In genomic region chr19:1881393-1882088, GRCh38 we compare ENCODE assay signal across 8 cellular contexts. TPM values are rescaled to one million over a fixed set of nuclear protein-coding genes. Genes with fewer than 3 reads are reported as not detected.
DNase-seq lines count a peak whose midpoint lies in the region; ATAC-seq and TF ChIP-seq lines count a peak whose summit lies in the region.
"Not testable (repeated sequence)": the region's sequence is repeated elsewhere in the genome, so short reads cannot be mapped to it uniquely, and the experiment has no call there.

No MANE protein-coding gene starts in this region.

- not testable (repeated sequence) for TF ChIP-seq CTCF in coronary artery (IDR thresholded peaks at IDR 0.05); upper lobe of left lung (IDR thresholded peaks at IDR 0.05)

- not testable (repeated sequence) for ATAC-seq in activated CD4-positive, alpha-beta T cell treated with anti-CD3 and anti-CD28 coated beads for 36 hours; upper lobe of left lung (ENCODE audit: low FRiP score in 2 of 2)

- TF ChIP-seq EP300 in upper lobe of left lung (IDR thresholded peaks at IDR 0.05) = not testable (repeated sequence)

- peak overlapping the region; percentile 70 for H3K4me3 ChIP-seq in CD8-positive, alpha-beta memory T cell (ENCODE audit: low read length)
- H3K4me3 ChIP-seq in coronary artery (peak overlapping the region; percentile 88), mononuclear cell (ENCODE audit: low read length) (peak overlapping the region; percentile 15), skin epidermis (peak overlapping the region in 6 of 7 experiments; percentile 8 to 93 (median 40)), upper lobe of left lung (peak overlapping the region in 3 of 4 donors; percentile 71 to 99 (median 96))

- peaks cover 28 to 47% (median 28%) of the 10 kb centered on the region in 3 donors for H3K4me1 Mint-ChIP-seq in CD8-positive, alpha-beta memory T cell
- peaks cover 33% of the 10 kb centered on the region for H3K4me1 Mint-ChIP-seq in activated CD4-positive, alpha-beta T cell treated with anti-CD3 and anti-CD28 coated beads for 36 hours
- peaks cover 28% of the 10 kb centered on the region for H3K4me1 Mint-ChIP-seq in activated naive CD4-positive, alpha-beta T cell treated with anti-CD3 and anti-CD28 coated beads, Interleukin-2, amount 50 U/mL, for 24 hours
- peaks cover 28 to 46% of the 10 kb centered on the region in 2 donors for H3K4me1 Mint-ChIP-seq in immature natural killer cell

- TF ChIP-seq POLR2A in upper lobe of left lung (IDR thresholded peaks at IDR 0.05) = not testable (repeated sequence)

- H3K36me3 ChIP-seq in CD8-positive, alpha-beta memory T cell (ENCODE audit: insufficient read depth, low read length) = not testable (repeated sequence)
- H3K36me3 ChIP-seq in upper lobe of left lung = peaks cover 0 to 19% (median 5%) of the 10 kb centered on the region in 4 donors

- H3K27ac Mint-ChIP-seq in CD8-positive, alpha-beta memory T cell = peak overlapping the region; percentile 96 to 100 (median 100)
- peak overlapping the region; percentile 98 for H3K27ac Mint-ChIP-seq in activated CD4-positive, alpha-beta T cell treated with anti-CD3 and anti-CD28 coated beads for 36 hours
- H3K27ac Mint-ChIP-seq in activated naive CD4-positive, alpha-beta T cell treated with anti-CD3 and anti-CD28 coated beads, Interleukin-2, amount 50 U/mL, for 24 hours = peak overlapping the region; percentile 69
- H3K27ac Mint-ChIP-seq in immature natural killer cell = peak overlapping the region; percentile 99 to 100 (median 100)

- H3K4me3 Mint-ChIP-seq in CD8-positive, alpha-beta memory T cell = peak overlapping the region; percentile 94 to 100 (median 99)
- H3K4me3 Mint-ChIP-seq in activated CD4-positive, alpha-beta T cell treated with anti-CD3 and anti-CD28 coated beads for 36 hours = peak overlapping the region; percentile 97
- H3K4me3 Mint-ChIP-seq in activated naive CD4-positive, alpha-beta T cell treated with anti-CD3 and anti-CD28 coated beads, Interleukin-2, amount 50 U/mL, for 24 hours = peak overlapping the region; percentile 100
- H3K4me3 Mint-ChIP-seq in immature natural killer cell = peak overlapping the region; percentile 98 to 100 (median 98)

- intact Hi-C loops in activated CD4-positive, alpha-beta T cell treated with anti-CD3 and anti-CD28 coated beads for 36 hours (cut with DNase I, micrococcal nuclease) = loop anchor here in 1 of 2 experiments (5.0 kb wide), 1 partner anchor 271 kb away; the partner anchor contains the start of gene AP3D1

- peak overlapping the region; percentile 96 for H3K27ac ChIP-seq in CD8-positive, alpha-beta memory T cell (ENCODE audit: low read depth, low read length)
- H3K27ac ChIP-seq in coronary artery (peak overlapping the region in 1 of 2 donors; percentile 90), skin epidermis (peak overlapping the region; percentile 6 to 98 (median 85)), upper lobe of left lung (peak overlapping the region; percentile 59 to 94 (median 94))

- WGBS in upper lobe of left lung, 2 donors = 54 to 64% methylated on average over 2 to 17 of the region's 44 CpGs

- not testable (repeated sequence) for H3K27me3 ChIP-seq in CD8-positive, alpha-beta memory T cell (ENCODE audit: insufficient read depth, low read length, poor library complexity, severe bottlenecking); mononuclear cell (ENCODE audit: insufficient read depth, low read length); upper lobe of left lung

- CTCF ChIA-PET in CD8-positive, alpha-beta memory T cell (lab: Charles Lee) = interaction anchor here (2.3 to 4.8 kb wide), 2 partner anchors 17 to 21 kb away, joined by 9 to 17 read pairs; no protein-coding TSS in a partner anchor
- CTCF ChIA-PET in activated CD4-positive, alpha-beta T cell treated with anti-CD3 and anti-CD28 coated beads for 36 hours (lab: Charles Lee) = not testable (repeated sequence)

- peaks cover 36% of the 10 kb centered on the region for H3K4me1 ChIP-seq in CD8-positive, alpha-beta memory T cell (ENCODE audit: insufficient read depth, low read length)
- peaks cover 46% of the 10 kb centered on the region for H3K4me1 ChIP-seq in mononuclear cell (ENCODE audit: insufficient read depth, low read length)
- peaks cover 37 to 60% (median 49%) of the 10 kb centered on the region in 4 donors for H3K4me1 ChIP-seq in upper lobe of left lung

- H3K9me3 ChIP-seq in CD8-positive, alpha-beta memory T cell (ENCODE audit: low read length); mononuclear cell (ENCODE audit: low read depth, low read length); upper lobe of left lung: not testable (repeated sequence)

- H3K27me3 Mint-ChIP-seq in CD8-positive, alpha-beta memory T cell; activated CD4-positive, alpha-beta T cell treated with anti-CD3 and anti-CD28 coated beads for 36 hours; activated naive CD4-positive, alpha-beta T cell treated with anti-CD3 and anti-CD28 coated beads, Interleukin-2, amount 50 U/mL, for 24 hours: not testable (repeated sequence)
- peaks cover 29 to 46% (median 35%) of the 10 kb centered on the region in 3 donors for H3K27me3 Mint-ChIP-seq in immature natural killer cell (ENCODE audit: low read depth in 3 of 3)

- peaks cover 3 to 43% (median 6%) of the 10 kb centered on the region in 3 donors for H3K36me3 Mint-ChIP-seq in CD8-positive, alpha-beta memory T cell
- peaks cover 18% of the 10 kb centered on the region for H3K36me3 Mint-ChIP-seq in activated CD4-positive, alpha-beta T cell treated with anti-CD3 and anti-CD28 coated beads for 36 hours (ENCODE audit: low read depth)
- H3K36me3 Mint-ChIP-seq in activated naive CD4-positive, alpha-beta T cell treated with anti-CD3 and anti-CD28 coated beads, Interleukin-2, amount 50 U/mL, for 24 hours = not testable (repeated sequence)
- peaks cover 18 to 23% (median 21%) of the 10 kb centered on the region in 3 donors for H3K36me3 Mint-ChIP-seq in immature natural killer cell

- not testable (repeated sequence) for H3K9me3 Mint-ChIP-seq in CD8-positive, alpha-beta memory T cell; activated CD4-positive, alpha-beta T cell treated with anti-CD3 and anti-CD28 coated beads for 36 hours (ENCODE audit: low read depth); activated naive CD4-positive, alpha-beta T cell treated with anti-CD3 and anti-CD28 coated beads, Interleukin-2, amount 50 U/mL, for 24 hours; immature natural killer cell

- POLR2A ChIA-PET in CD8-positive, alpha-beta memory T cell (lab: Charles Lee) = interaction anchor here (0.6 to 1.3 kb wide), 4 partner anchors 11 to 389 kb away, joined by 3 to 7 read pairs (median 3); no protein-coding TSS in a partner anchor
- POLR2A ChIA-PET in activated CD4-positive, alpha-beta T cell treated with anti-CD3 and anti-CD28 coated beads for 36 hours (lab: Charles Lee) = not testable (repeated sequence)

- DNase-seq in CD8-positive, alpha-beta memory T cell; activated CD4-positive, alpha-beta T cell treated with anti-CD3 and anti-CD28 coated beads for 36 hours; coronary artery (ENCODE audit: low spot score): not testable (repeated sequence)
- DNase-seq in immature natural killer cell (peak in 2 of 3 donors; percentile 45 to 46), upper lobe of left lung (peak in 1 of 2 donors; percentile 79)

RNA-seq across cellular contexts. Expression of gene ABHD17A, which starts 3.8 kb away (rescaled TPM):
- total RNA-seq in CD8-positive, alpha-beta memory T cell = 100 to 1,000 TPM; 105 to 114 TPM
- polyA plus RNA-seq in CD8-positive, alpha-beta memory T cell = 252 TPM
- 10 to 100 TPM; 84.5 to 88.5 TPM for total RNA-seq in activated CD4-positive, alpha-beta T cell treated with anti-CD3 and anti-CD28 coated beads for 36 hours
- polyA plus RNA-seq in immature natural killer cell = 100 to 1,000 TPM; 652 to 783 (median 741) TPM
- total RNA-seq in mononuclear cell (97.8 TPM), upper lobe of left lung (100 to 1,000 TPM in 4 of 6 donors, 10 to 100 TPM in 2; 63.4 to 143 (median 108) TPM)

RNA-seq across cellular contexts. Expression of gene KLF16, which starts 18.2 kb away (rescaled TPM):
- total RNA-seq in CD8-positive, alpha-beta memory T cell = 10 to 100 TPM; 42.8 to 43.1 TPM
- polyA plus RNA-seq in CD8-positive, alpha-beta memory T cell = 0.92 TPM
- 10 to 100 TPM; 22.5 to 28.8 TPM for total RNA-seq in activated CD4-positive, alpha-beta T cell treated with anti-CD3 and anti-CD28 coated beads for 36 hours
- under 1 TPM; 0.12 to 0.55 (median 0.49) TPM for polyA plus RNA-seq in immature natural killer cell
- 12.4 TPM for total RNA-seq in mononuclear cell
- 10 to 100 TPM in 4 of 6 donors, 1 to 10 TPM in 2; 6.9 to 39.9 (median 16.4) TPM for total RNA-seq in upper lobe of left lung

RNA-seq across cellular contexts. Expression of gene ADAT3, which starts 23.7 kb away (rescaled TPM):
- 1 to 10 TPM; 6.3 to 6.6 TPM for total RNA-seq in CD8-positive, alpha-beta memory T cell
- 4.6 TPM for polyA plus RNA-seq in CD8-positive, alpha-beta memory T cell
- 1 to 10 TPM; 5.6 to 6.1 TPM for total RNA-seq in activated CD4-positive, alpha-beta T cell treated with anti-CD3 and anti-CD28 coated beads for 36 hours
- polyA plus RNA-seq in immature natural killer cell = 10 to 100 TPM in 1 of 3 donors, 1 to 10 TPM in 2; 2.1 to 10.0 (median 4.3) TPM
- total RNA-seq in mononuclear cell (2.9 TPM), upper lobe of left lung (10 to 100 TPM in 4 of 6 donors, 1 to 10 TPM in 2; 6.1 to 25.1 (median 12.0) TPM)

RNA-seq across cellular contexts. Expression of gene SCAMP4, which starts 23.7 kb away (rescaled TPM):
- 10 to 100 TPM; 38.6 to 40.6 TPM for total RNA-seq in CD8-positive, alpha-beta memory T cell
- 16.3 TPM for polyA plus RNA-seq in CD8-positive, alpha-beta memory T cell
- 10 to 100 TPM; 20.5 to 25.6 TPM for total RNA-seq in activated CD4-positive, alpha-beta T cell treated with anti-CD3 and anti-CD28 coated beads for 36 hours
- polyA plus RNA-seq in immature natural killer cell = 10 to 100 TPM in 2 of 3 donors, 1 to 10 TPM in 1; 7.6 to 31.9 (median 22.6) TPM
- total RNA-seq in mononuclear cell = 20.1 TPM
- total RNA-seq in upper lobe of left lung = 100 to 1,000 TPM in 1 of 6 donors, 10 to 100 TPM in 5; 52.0 to 117 (median 75.3) TPM

RNA-seq across cellular contexts. Expression of gene REXO1, which starts 33.3 kb away (rescaled TPM):
- total RNA-seq in CD8-positive, alpha-beta memory T cell = 10 to 100 TPM; 61.0 to 63.7 TPM
- 8.7 TPM for polyA plus RNA-seq in CD8-positive, alpha-beta memory T cell
- total RNA-seq in activated CD4-positive, alpha-beta T cell treated with anti-CD3 and anti-CD28 coated beads for 36 hours = 10 to 100 TPM; 39.3 to 49.8 TPM
- 10 to 100 TPM in 1 of 3 donors, 1 to 10 TPM in 1, under 1 TPM in 1; 0.63 to 13.0 (median 4.5) TPM for polyA plus RNA-seq in immature natural killer cell
- total RNA-seq in mononuclear cell (66.2 TPM), upper lobe of left lung (100 to 1,000 TPM in 1 of 6 donors, 10 to 100 TPM in 5; 17.0 to 106 (median 38.8) TPM)

Comparison
In these comparisons a context has a peak if more than half of its experiments do, and no peak if none do; other contexts are left out.
1. H3K4me3 ChIP-seq: peak in every context shown above with its lines; median percentile 96 in upper lobe of left lung; 88 in coronary artery; 70 in CD8-positive, alpha-beta memory T cell; 40 in skin epidermis; 15 in mononuclear cell.